ENCODE assay signal across 9 cellular contexts in genomic region chr17:50533720-50534148, GRCh38. TPM values are rescaled to one million over a fixed set of nuclear protein-coding genes. Genes with fewer than 3 reads are reported as not detected.
DNase-seq lines count a peak whose midpoint lies in the region; ATAC-seq and TF ChIP-seq lines count a peak whose summit lies in the region.
"Had no signal": no experiment of that assay in that cellular context is flagged by ENCODE, and none has a peak within 500 bp of the region (broad histone marks: within the 10 kb centered on the region; RNA-seq: fewer than 3 reads in every experiment).

No MANE protein-coding gene starts in this region.

- no peaks in the 10 kb centered on the region for H3K36me3 ChIP-seq in A673 (ENCODE audit: insufficient read depth, low read length, poor library complexity, severe bottlenecking)
- peaks cover 22% of the 10 kb centered on the region for H3K36me3 ChIP-seq in mammary epithelial cell (ENCODE audit: insufficient read depth, low read length)
- H3K36me3 ChIP-seq in right lobe of liver: no peaks in the 10 kb centered on the region

- intact Hi-C loops in A673 (cut with micrococcal nuclease; ENCODE audit: unreplicated experiment) (no loop called here), mammary epithelial cell (cut with micrococcal nuclease) (loop anchor here (1.0 to 10.0 kb wide), 4 partner anchors 14 to 329 kb away; partner anchors contain the start of gene COL1A1), right lobe of liver (cut with DNase I) (no loop called here)

- ATAC-seq in right lobe of liver: peak; percentile 28 to 55 (median 52)
- ATAC-seq in HG02981 (IDR thresholded peaks at IDR 0.05; ENCODE audit: unreplicated experiment): no peak
- ATAC-seq in HG03442 (IDR thresholded peaks at IDR 0.05; ENCODE audit: unreplicated experiment): no peak

- H3K9me3 ChIP-seq in A673 (ENCODE audit: low read depth, low read length, poor library complexity, severe bottlenecking): no peaks in the 10 kb centered on the region
- no peaks in the 10 kb centered on the region for H3K9me3 ChIP-seq in mammary epithelial cell (replicated peaks; ENCODE audit: insufficient read depth, low read length)
- no peaks in the 10 kb centered on the region for H3K9me3 ChIP-seq in right lobe of liver

- H3K4me3 ChIP-seq in A673 (ENCODE audit: low read depth, low read length, poor library complexity, severe bottlenecking) (no peak overlapping the region), mammary epithelial cell (replicated peaks in 1 of 3; ENCODE audit: insufficient read depth in 1 of 3, low read depth in 2 of 3, low read length in 3 of 3) (peak overlapping the region; percentile 51 to 87 (median 64)), right lobe of liver (no peak overlapping the region)

- dilution Hi-C loops in mammary epithelial cell (cut with HindIII; ENCODE audit: low sequenced_read_pairs): no loop called here

- H3K79me2 ChIP-seq in mammary epithelial cell (ENCODE audit: insufficient read depth, low read length): peaks cover 69% of the 10 kb centered on the region

- H3K4me2 ChIP-seq in mammary epithelial cell (ENCODE audit: insufficient read depth, low read depth, low read length): peak overlapping the region; percentile 93

- no peak for TF ChIP-seq POLR2A in right lobe of liver (IDR thresholded peaks at IDR 0.05)

- no peak for TF ChIP-seq CTCF in A673 (conservative IDR thresholded peaks at IDR 0.05; ENCODE audit: low read depth, low read length)
- no peak for TF ChIP-seq CTCF in mammary epithelial cell (conservative IDR thresholded peaks at IDR 0.05 in 1 of 2, IDR thresholded peaks at IDR 0.05 in 1 of 2; ENCODE audit: extremely low read depth in 1 of 2, insufficient read depth in 1 of 2, low read depth in 1 of 2, low read length in 2 of 2)
- TF ChIP-seq CTCF in right lobe of liver (IDR thresholded peaks at IDR 0.05): no peak

- POLR2A ChIA-PET in A673 (lab: Charles Lee; ENCODE audit: low non-redundant PET): no interaction called here

- no peak overlapping the region for H2AFZ ChIP-seq in mammary epithelial cell (ENCODE audit: low read depth, low read length)

- peak; percentile 37 for DNase-seq in A673 (ENCODE audit: low spot score)
- DNase-seq in M059J (ENCODE audit: low read depth): peak; percentile 55
- DNase-seq in mammary epithelial cell: no peak
- DNase-seq in right lobe of liver: peak in 2 of 3 donors; percentile 53 to 71
- no peak for DNase-seq in dermis blood vessel endothelial cell
- DNase-seq in ecto neural progenitor cell (ENCODE audit: low spot score): no peak

- H3K27me3 ChIP-seq in A673 (replicated peaks; ENCODE audit: insufficient read depth, low read depth, low read length, poor library complexity): peaks cover 10% of the 10 kb centered on the region
- H3K27me3 ChIP-seq in mammary epithelial cell (ENCODE audit: insufficient read depth, low read length): no peaks in the 10 kb centered on the region
- peaks cover 0 to 6% of the 10 kb centered on the region in 2 donors for H3K27me3 ChIP-seq in right lobe of liver

- CTCF ChIA-PET in A673 (lab: Charles Lee): no interaction called here
- CTCF ChIA-PET in mammary epithelial cell (lab: Charles Lee; ENCODE audit: low non-redundant PET): no interaction called here

- WGBS in mammary epithelial cell (ENCODE audit: low coverage, missing lambda C conversion rate): 3% methylated on average over 9 of the region's 17 CpGs
- 3% methylated on average over 17 of the region's 17 CpGs for WGBS in right lobe of liver (ENCODE audit: insufficient coverage, low coverage, low lambda C conversion rate, missing lambda C conversion rate)

- in situ Hi-C loops in mammary epithelial cell (cut with MboI; ENCODE audit: low sequenced_read_pairs in 2 of 2): loop anchor here in 1 of 2 donors (5.0 kb wide), 1 partner anchor 46 kb away; no protein-coding TSS in a partner anchor

- peaks cover 8% of the 10 kb centered on the region for H3K4me1 ChIP-seq in A673 (ENCODE audit: insufficient read depth, low read length, poor library complexity, severe bottlenecking)
- peaks cover 49% of the 10 kb centered on the region for H3K4me1 ChIP-seq in mammary epithelial cell (ENCODE audit: insufficient read depth, low read length)
- peaks cover 0 to 7% (median 0%) of the 10 kb centered on the region in 4 donors for H3K4me1 ChIP-seq in right lobe of liver

- BruUV-seq in A673 (replicated peaks; lab: Mats Ljungman, UMichigan): no TSS peak
- BruUV-seq in mammary epithelial cell (replicated peaks; lab: Mats Ljungman, UMichigan): no TSS peak

- H3K27ac ChIP-seq in A673 (ENCODE audit: low read depth, low read length, poor library complexity, severe bottlenecking): no peak overlapping the region
- peak overlapping the region; percentile 9 for H3K27ac ChIP-seq in mammary epithelial cell (ENCODE audit: insufficient read depth, low read depth, low read length)
- no peak overlapping the region for H3K27ac ChIP-seq in right lobe of liver

- no peaks in the 10 kb centered on the region for H4K20me1 ChIP-seq in mammary epithelial cell (ENCODE audit: insufficient read depth, low read length)

- peak overlapping the region; percentile 58 for H3K9ac ChIP-seq in mammary epithelial cell (ENCODE audit: insufficient read depth, low read length)

RNA-seq across cellular contexts. Expression of gene EPN3, which starts 1.2 kb away (rescaled TPM):
- 0.09 TPM in 1 of 2 replicates, not detected in the other for total RNA-seq in A673 (2021)
- 0.74 TPM in 1 of 2 replicates, not detected in the other for total RNA-seq in M059J (2014; rRNA removed; shearing (Covaris generic))
- total RNA-seq in mammary epithelial cell: 10 to 100 TPM; 12.2 to 70.7 TPM
- 101 TPM for polyA plus RNA-seq in mammary epithelial cell
- polyA minus RNA-seq in mammary epithelial cell: 151 TPM
- under 1 TPM in 2 of 6 experiments, not detected in 4; 0.06 to 0.27 TPM for total RNA-seq in right lobe of liver
- total RNA-seq in dermis blood vessel endothelial cell: under 0.01 TPM in 1 of 2 replicates, not detected in the other
- total RNA-seq: activated naive CD4-positive, alpha-beta T cell treated with anti-CD3 and anti-CD28 coated beads, Interleukin-2, amount 50 U/mL, for 72 hours had no signal

RNA-seq across cellular contexts. Expression of gene SPATA20, which starts 13.2 kb away (rescaled TPM):
- total RNA-seq in A673 (2021) (11.1 and 16.5 TPM in 2 replicates), mammary epithelial cell (10 to 100 TPM; 65.6 to 79.9 TPM), right lobe of liver (100 to 1,000 TPM in 1 of 6 experiments, 10 to 100 TPM in 5; 29.6 to 203 (median 34.2) TPM), dermis blood vessel endothelial cell (36.8 and 43.6 TPM in 2 replicates)
- total RNA-seq in M059J (2014; rRNA removed; shearing (Covaris generic)): 23.1 and 60.5 TPM in 2 replicates
- polyA plus RNA-seq in mammary epithelial cell: 28.9 TPM
- polyA minus RNA-seq in mammary epithelial cell: 24.6 TPM

RNA-seq across cellular contexts. Expression of gene MYCBPAP, which starts 25.5 kb away (rescaled TPM):
- 0.92 and 1.2 TPM in 2 replicates for total RNA-seq in A673 (2021)
- total RNA-seq in M059J (2014; rRNA removed; shearing (Covaris generic)): 0.12 TPM in 1 of 2 replicates, not detected in the other
- total RNA-seq in mammary epithelial cell: 1 to 10 TPM in 1 of 2 donors, under 1 TPM in 1; 0.50 to 9.6 TPM
- 4.5 TPM for polyA plus RNA-seq in mammary epithelial cell
- not detected for polyA minus RNA-seq in mammary epithelial cell
- total RNA-seq in right lobe of liver: under 1 TPM in 1 of 6 experiments, not detected in 5; 0.51 TPM
- 0.34 and 0.42 TPM in 2 replicates for total RNA-seq in dermis blood vessel endothelial cell

RNA-seq across cellular contexts. Expression of gene CACNA1G, which starts 26.8 kb away (rescaled TPM):
- total RNA-seq in A673 (2021) (7.1 and 10.8 TPM in 2 replicates), mammary epithelial cell (under 1 TPM in 1 of 2 donors, not detected in 1; 0.09 TPM), right lobe of liver (not detected), dermis blood vessel endothelial cell (not detected in 2 replicates)
- 0.15 TPM in 1 of 2 replicates, not detected in the other for total RNA-seq in M059J (2014; rRNA removed; shearing (Covaris generic))
- 0.03 TPM for polyA plus RNA-seq in mammary epithelial cell
- not detected for polyA minus RNA-seq in mammary epithelial cell

RNA-seq across cellular contexts. Expression of gene RSAD1, which starts 55.1 kb away (rescaled TPM):
- total RNA-seq in A673 (2021) (44.3 and 48.4 TPM in 2 replicates), mammary epithelial cell (10 to 100 TPM; 17.2 to 29.9 TPM), right lobe of liver (10 to 100 TPM; 17.9 to 26.6 (median 23.4) TPM), dermis blood vessel endothelial cell (15.9 and 18.2 TPM in 2 replicates)
- 9.8 and 14.1 TPM in 2 replicates for total RNA-seq in M059J (2014; rRNA removed; shearing (Covaris generic))
- 18.8 TPM for polyA plus RNA-seq in mammary epithelial cell
- 33.2 TPM for polyA minus RNA-seq in mammary epithelial cell

Comparison
In these comparisons a context has a peak if more than half of its experiments do, and no peak if none do; other contexts are left out.
1. DNase-seq: peak in A673 (single experiment), M059J (single experiment) and right lobe of liver (2 of 3); none in mammary epithelial cell (single experiment), dermis blood vessel endothelial cell (single experiment) and ecto neural progenitor cell (single experiment).
2. H3K4me3 ChIP-seq: peak in mammary epithelial cell (3 of 3); none in A673 (single experiment) and right lobe of liver (0 of 3).
3. ATAC-seq: peak in right lobe of liver (4 of 4); none in HG02981 (single experiment) and HG03442 (single experiment).